Comparison of ENCODE assay signal across 21 cellular contexts in the genomic region with DNA sequence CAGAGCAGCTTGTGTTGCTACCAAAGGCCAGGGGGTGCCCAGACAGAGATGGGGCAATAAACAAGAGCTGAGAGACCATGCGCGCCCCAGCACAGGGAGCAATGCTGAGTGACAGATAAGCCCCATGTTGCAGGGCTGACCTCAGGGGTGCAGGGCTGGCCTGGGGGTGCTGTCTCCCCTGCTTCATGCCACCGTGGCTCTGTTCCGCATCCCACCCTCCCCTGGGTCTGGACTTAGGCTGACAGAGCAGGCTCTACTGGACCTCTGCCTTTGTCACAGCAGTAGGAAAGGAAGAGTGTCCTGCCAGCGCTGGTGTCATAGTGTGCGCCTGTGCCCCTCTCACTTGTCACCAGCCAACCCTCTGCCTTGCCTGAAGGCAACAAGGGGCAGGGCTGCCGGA.
"Had no signal": no experiment of that assay in that cellular context is flagged by ENCODE, and none has a peak within 500 bp of the region (broad histone marks: within the 10 kb centered on the region; RNA-seq: fewer than 3 reads in every experiment).

No MANE protein-coding gene starts in this region.

- H3K9me3 ChIP-seq: left lung, thoracic aorta, upper lobe of left lung had no signal

- ATAC-seq: left lung, natural killer cell, T-helper 17 cell had no signal

- H3K4me2 ChIP-seq: hepatocyte had no signal

- H3K27ac ChIP-seq: esophagus muscularis mucosa, hepatocyte, left lung, parathyroid adenoma, thoracic aorta, upper lobe of left lung had no signal

- H2AFZ ChIP-seq: hepatocyte, parathyroid adenoma had no signal

- H3K36me3 ChIP-seq: esophagus muscularis mucosa, left lung, thoracic aorta, upper lobe of left lung had no signal

- H3K4me3 ChIP-seq: esophagus muscularis mucosa, hepatocyte, left lung, thoracic aorta, upper lobe of left lung had no signal

- H3K4me1 ChIP-seq: esophagus muscularis mucosa, left lung, parathyroid adenoma, upper lobe of left lung had no signal

- H3K9ac ChIP-seq: parathyroid adenoma had no signal

- H3K27me3 ChIP-seq: hepatocyte, upper lobe of left lung had no signal

- DNase-seq: activated CD4-positive, alpha-beta memory T cell treated with anti-CD3 and anti-CD28 coated beads, Interleukin-2, amount 10 ng/mL, durations not matched to agents 7 days and 5 days; activated CD4-positive, alpha-beta T cell treated with anti-CD3 and anti-CD28 coated beads, Interleukin-2, amount 10 ng/mL, durations not matched to agents 24 days and 14 days; activated CD4-positive, CD25-positive, alpha-beta regulatory T cell; activated gamma-delta T cell; activated naive CD4-positive, alpha-beta T cell treated with anti-CD3 and anti-CD28 coated beads, Interleukin-2, amount 50 U/mL, for 16 hours; effector memory CD4-positive, alpha-beta T cell; glutamatergic neuron; immature natural killer cell; kidney glomerular epithelial cell; mammary epithelial cell; midbrain; natural killer cell; stimulated activated CD4-positive, alpha-beta T cell treated with anti-CD3 and anti-CD28 coated beads, Interleukin-4, amount 100 ng/mL, for 1 hour; stimulated activated naive CD4-positive, alpha-beta T cell had no signal
